17 cellular contexts compared by ENCODE assay signal in genomic region chr13:73782781-73783180, GRCh38.
DNase-seq lines count a peak whose midpoint lies in the region; ATAC-seq and TF ChIP-seq lines count a peak whose summit lies in the region.
"Had no signal": no experiment of that assay in that cellular context is flagged by ENCODE, and none has a peak within 500 bp of the region (broad histone marks: within the 10 kb centered on the region; RNA-seq: fewer than 3 reads in every experiment).

No MANE protein-coding gene starts in this region.

- H3K4me3 Mint-ChIP-seq in neural progenitor cell, result no peak overlapping the region
- no peak overlapping the region for H3K4me3 Mint-ChIP-seq in stimulated activated naive CD8-positive, alpha-beta T cell treated with anti-CD3 and anti-CD28 coated beads, Interleukin-15, amount 100 ng/mL, for 72 hours
- H3K4me3 Mint-ChIP-seq: activated naive CD4-positive, alpha-beta T cell treated with anti-CD3 and anti-CD28 coated beads, Interleukin-2, amount 50 U/mL, for 24 hours had no signal

- H3K27ac ChIP-seq in neural progenitor cell, result no peak overlapping the region
- H3K27ac ChIP-seq: BLaER1, esophagus squamous epithelium had no signal

- no peaks in the 10 kb centered on the region for H3K9me3 ChIP-seq in endocrine pancreas (ENCODE audit: control insufficient read depth, low read length)
- no peaks in the 10 kb centered on the region for H3K9me3 ChIP-seq in neural progenitor cell (ENCODE audit: low read depth)
- H3K9me3 ChIP-seq: BLaER1, esophagus squamous epithelium had no signal

- H3K27ac Mint-ChIP-seq in neural progenitor cell, result peak overlapping the region; percentile 19
- no peak overlapping the region for H3K27ac Mint-ChIP-seq in stimulated activated naive CD8-positive, alpha-beta T cell treated with anti-CD3 and anti-CD28 coated beads, Interleukin-15, amount 100 ng/mL, for 72 hours
- H3K27ac Mint-ChIP-seq: activated naive CD4-positive, alpha-beta T cell treated with anti-CD3 and anti-CD28 coated beads, Interleukin-2, amount 50 U/mL, for 24 hours had no signal

- no peaks in the 10 kb centered on the region for H4K20me1 ChIP-seq in neural progenitor cell (ENCODE audit: low read depth)
- H4K20me1 ChIP-seq: BLaER1 had no signal

- H3K36me3 ChIP-seq in endocrine pancreas (ENCODE audit: control insufficient read depth, insufficient read depth, low read length) (no peaks in the 10 kb centered on the region), neural progenitor cell (no peaks in the 10 kb centered on the region)
- H3K36me3 ChIP-seq: esophagus squamous epithelium had no signal

- H3K4me1 ChIP-seq in endocrine pancreas (ENCODE audit: control insufficient read depth, insufficient read depth, low read length) (no peaks in the 10 kb centered on the region), neural progenitor cell (peaks cover 9% of the 10 kb centered on the region)
- H3K4me1 ChIP-seq: BLaER1 had no signal

- H3K27me3 Mint-ChIP-seq in neural progenitor cell (ENCODE audit: insufficient read depth, low read depth), result no peaks in the 10 kb centered on the region
- no peaks in the 10 kb centered on the region for H3K27me3 Mint-ChIP-seq in stimulated activated naive CD8-positive, alpha-beta T cell treated with anti-CD3 and anti-CD28 coated beads, Interleukin-15, amount 100 ng/mL, for 72 hours
- H3K27me3 Mint-ChIP-seq: activated naive CD4-positive, alpha-beta T cell treated with anti-CD3 and anti-CD28 coated beads, Interleukin-2, amount 50 U/mL, for 24 hours had no signal

- H2AFZ ChIP-seq in neural progenitor cell (replicated peaks), result no peak overlapping the region

- H3K9ac ChIP-seq in endocrine pancreas (ENCODE audit: control insufficient read depth, insufficient read depth, low read length) (no peak overlapping the region), neural progenitor cell (no peak overlapping the region)
- H3K9ac ChIP-seq: BLaER1 had no signal

- no peaks in the 10 kb centered on the region for H3K79me2 ChIP-seq in neural progenitor cell (ENCODE audit: low read depth)

- H3K4me2 ChIP-seq in neural progenitor cell, result no peak overlapping the region
- H3K4me2 ChIP-seq: BLaER1 had no signal

- ATAC-seq in stimulated activated naive CD8-positive, alpha-beta T cell treated with anti-CD3 and anti-CD28 coated beads, Interleukin-15, amount 100 ng/mL, for 72 hours, result no peak
- no peak for ATAC-seq in GM18517 (IDR thresholded peaks at IDR 0.05; ENCODE audit: unreplicated experiment)

- no peak for TF ChIP-seq CTCF in neural progenitor cell (IDR thresholded peaks at IDR 0.05)

- no peaks in the 10 kb centered on the region for H3K27me3 ChIP-seq in endocrine pancreas (ENCODE audit: control insufficient read depth, insufficient read depth, low read length)
- no peaks in the 10 kb centered on the region for H3K27me3 ChIP-seq in neural progenitor cell
- H3K27me3 ChIP-seq: BLaER1, esophagus squamous epithelium had no signal

- H3K9me3 Mint-ChIP-seq in neural progenitor cell, result no peaks in the 10 kb centered on the region
- H3K9me3 Mint-ChIP-seq in stimulated activated naive CD8-positive, alpha-beta T cell treated with anti-CD3 and anti-CD28 coated beads, Interleukin-15, amount 100 ng/mL, for 72 hours, result no peaks in the 10 kb centered on the region
- H3K9me3 Mint-ChIP-seq: activated naive CD4-positive, alpha-beta T cell treated with anti-CD3 and anti-CD28 coated beads, Interleukin-2, amount 50 U/mL, for 24 hours had no signal

- H3K4me3 ChIP-seq in endocrine pancreas (ENCODE audit: control insufficient read depth, insufficient read depth, low read length), result peak overlapping the region; percentile 52
- H3K4me3 ChIP-seq in neural progenitor cell, result no peak overlapping the region
- H3K4me3 ChIP-seq: BLaER1, esophagus squamous epithelium had no signal

- DNase-seq in NCI-H1417 (lab: John Stamatoyannopoulos, UW) (peak in 2 of 3 experiments; percentile 70 to 93), NCI-H748 treated with DMSO at 0.1 percent for 48 hours (lab: John Stamatoyannopoulos, UW) (peak; percentile 94), neural progenitor cell (ENCODE audit: low spot score) (peak; percentile 7), T-helper 9 cell (no peak)
- DNase-seq in stimulated activated naive CD8-positive, alpha-beta T cell treated with anti-CD3 and anti-CD28 coated beads, Interleukin-15, amount 100 ng/mL, for 72 hours, result no peak
- DNase-seq: activated CD4-positive, CD25-positive, alpha-beta regulatory T cell; activated T-cell treated with anti-CD3 and anti-CD28 coated beads, Interleukin-2, amount 50 U/mL, for 48 hours; DMS53; esophagus squamous epithelium; head of caudate nucleus; NCI-H446; SIG-M5; stimulated activated CD4-positive, alpha-beta T cell treated with anti-CD3 and anti-CD28 coated beads, Interleukin-12 subunit alpha, Interleukin-12 subunit beta, amount 100 ng/mL, for 4 hours had no signal

- H3K4me1 Mint-ChIP-seq in neural progenitor cell, result peaks cover 10% of the 10 kb centered on the region
- H3K4me1 Mint-ChIP-seq in stimulated activated naive CD8-positive, alpha-beta T cell treated with anti-CD3 and anti-CD28 coated beads, Interleukin-15, amount 100 ng/mL, for 72 hours, result peaks cover 30% of the 10 kb centered on the region

- no peaks in the 10 kb centered on the region for H3F3A ChIP-seq in neural progenitor cell (ENCODE audit: low read depth)

- H3K36me3 Mint-ChIP-seq in neural progenitor cell, result peaks cover 9% of the 10 kb centered on the region

Comparison
In these comparisons a context has a peak if more than half of its experiments do, and no peak if none do; other contexts are left out.
1. DNase-seq: peak in NCI-H1417 (2 of 3), NCI-H748 treated with DMSO at 0.1 percent for 48 hours (single experiment) and neural progenitor cell (single experiment); none in T-helper 9 cell (single experiment) and stimulated activated naive CD8-positive, alpha-beta T cell treated with anti-CD3 and anti-CD28 coated beads, Interleukin-15, amount 100 ng/mL, for 72 hours (0 of 2).